In genomic region chr16:73405851-73406250, GRCh38 we compare ENCODE assay signal across 21 cellular contexts.
DNase-seq lines count a peak whose midpoint lies in the region; FAIRE-seq and TF ChIP-seq lines count a peak whose summit lies in the region.
"Had no signal": no experiment of that assay in that cellular context is flagged by ENCODE, and none has a peak within 500 bp of the region (broad histone marks: within the 10 kb centered on the region; RNA-seq: fewer than 3 reads in every experiment).

No MANE protein-coding gene starts in this region.

- DNase-seq in AG08395 (ENCODE audit: low spot score) = peak; percentile 48
- DNase-seq in GM04503 (ENCODE audit: low read depth) = peak; percentile 13
- peak; percentile 57 for DNase-seq in RPMI7951 (ENCODE audit: low read depth)
- peak; percentile 28 for DNase-seq in foreskin melanocyte
- DNase-seq in ecto neural progenitor cell (ENCODE audit: low spot score) = no peak
- no peak for DNase-seq in H54 (ENCODE audit: insufficient read length, low spot score)
- no peak for DNase-seq in NCI-H1417 treated with DMSO at 0.1 percent for 48 hours (lab: John Stamatoyannopoulos, UW)
- DNase-seq in NCI-H1105 (lab: John Stamatoyannopoulos, UW) = no peak
- DNase-seq: AML-193, DND-41, GDM1, H7, Kasumi-1, NCI-H1105 treated with DMSO at 0.1 percent for 48 hours, NCI-H510A, NCI-H774, SHP77, T-cell had no signal

- FAIRE-seq in H54 (lab: Jason Lieb, UNC) = no peak
- FAIRE-seq: GM12892, GM18507, RCC 7860 had no signal

- TF ChIP-seq POLR2A in H54 (IDR thresholded peaks at IDR 0.05; ENCODE audit: low read depth, low read length) = no peak

Comparison
In these comparisons a context has a peak if more than half of its experiments do, and no peak if none do; other contexts are left out.
1. DNase-seq: peak in AG08395 (single experiment), GM04503 (single experiment), RPMI7951 (single experiment) and foreskin melanocyte (single experiment); none in ecto neural progenitor cell (single experiment), H54 (single experiment), NCI-H1417 treated with DMSO at 0.1 percent for 48 hours (single experiment) and NCI-H1105 (single experiment).